Comparison of ENCODE assay signal across 21 cellular contexts in genomic region chr21:43624343-43624742, GRCh38. TPM values are rescaled to one million over a fixed set of nuclear protein-coding genes. Genes with fewer than 3 reads are reported as not detected.
A peak's percentile ranks its signal among the peaks of the same experiment; 100 is the strongest.
DNase-seq lines count a peak whose midpoint lies in the region; ATAC-seq and TF ChIP-seq lines count a peak whose summit lies in the region.
"Had no signal": no experiment of that assay in that cellular context is flagged by ENCODE, and none has a peak within 500 bp of the region (broad histone marks: within the 10 kb centered on the region; RNA-seq: fewer than 3 reads in every experiment).

No MANE protein-coding gene starts in this region.

- H2AFZ ChIP-seq in OCI-LY7 (ENCODE audit: low read length): no peak overlapping the region

- no peak overlapping the region for H3K4me3 Mint-ChIP-seq in Caco-2 (ENCODE audit: unreplicated experiment)
- no peak overlapping the region for H3K4me3 Mint-ChIP-seq in stimulated activated effector memory CD8-positive, alpha-beta T cell treated with anti-CD3 and anti-CD28 coated beads, Interleukin-12 subunit alpha, Interleukin-12 subunit beta, amount 100 ng/mL, for 72 hours
- H3K4me3 Mint-ChIP-seq: CD4-positive, alpha-beta memory T cell; T-helper 1 cell treated with Interleukin-12 subunit alpha and Interleukin-12 subunit beta and Interleukin-4 antibody, amounts not matched to agents 30 μg/mL and 1 μg/mL, for 36 hours had no signal

- H3K4me1 ChIP-seq in Caco-2 (peaks cover 38% of the 10 kb centered on the region), OCI-LY7 (ENCODE audit: insufficient read depth, low read length, poor library complexity, severe bottlenecking) (no peaks in the 10 kb centered on the region)
- H3K4me1 ChIP-seq: Peyer's patch had no signal

- H3K9me3 ChIP-seq in Caco-2 (peaks cover 37% of the 10 kb centered on the region), WERI-Rb-1 (ENCODE audit: severe bottlenecking) (peaks cover 7% of the 10 kb centered on the region), OCI-LY7 (ENCODE audit: low read length) (peaks cover 9% of the 10 kb centered on the region; the same call in 1 of the 2 replicates)

- BruUV-seq in Caco-2 (replicated peaks; lab: Mats Ljungman, UMichigan) (no TSS peak), OCI-LY7 (replicated peaks; lab: Mats Ljungman, UMichigan) (no TSS peak)

- H3K27me3 ChIP-seq in Caco-2 (replicated peaks; ENCODE audit: control insufficient read depth, insufficient read depth, low read length): no peaks in the 10 kb centered on the region
- H3K27me3 ChIP-seq in WERI-Rb-1 (ENCODE audit: insufficient read depth, low read depth, severe bottlenecking): no peaks in the 10 kb centered on the region
- H3K27me3 ChIP-seq: BLaER1 treated with 17β-estradiol and CSF1 and Interleukin-3, amounts not matched to agents 10 nM and 100 nM; Peyer's patch had no signal

- no peak overlapping the region for H3K4me2 ChIP-seq in OCI-LY7 (ENCODE audit: low read length)
- H3K4me2 ChIP-seq: BLaER1 treated with 17β-estradiol and CSF1 and Interleukin-3, amounts not matched to agents 10 nM and 100 nM had no signal

- ATAC-seq in stimulated activated effector memory CD8-positive, alpha-beta T cell treated with anti-CD3 and anti-CD28 coated beads, Interleukin-12 subunit alpha, Interleukin-12 subunit beta, amount 100 ng/mL, for 72 hours: no peak

- H3K4me1 Mint-ChIP-seq in Caco-2 (ENCODE audit: low read depth, unreplicated experiment): peaks cover 26% of the 10 kb centered on the region
- H3K4me1 Mint-ChIP-seq in stimulated activated effector memory CD8-positive, alpha-beta T cell treated with anti-CD3 and anti-CD28 coated beads, Interleukin-12 subunit alpha, Interleukin-12 subunit beta, amount 100 ng/mL, for 72 hours: no peaks in the 10 kb centered on the region
- H3K4me1 Mint-ChIP-seq: CD4-positive, alpha-beta memory T cell had no signal

- H3K36me3 ChIP-seq in Caco-2 (ENCODE audit: control insufficient read depth, insufficient read depth, low read length): no peaks in the 10 kb centered on the region
- peaks cover 8% of the 10 kb centered on the region for H3K36me3 ChIP-seq in WERI-Rb-1
- H3K36me3 ChIP-seq in OCI-LY7 (ENCODE audit: insufficient read depth, low read length): no peaks in the 10 kb centered on the region; the same call in 1 of the 2 replicates
- H3K36me3 ChIP-seq: Peyer's patch had no signal

- POLR2A ChIA-PET in Caco-2 (lab: Charles Lee) (interaction anchor here (0.6 kb wide), 1 partner anchor 15 kb away, joined by 3 read pairs; no protein-coding TSS in a partner anchor), OCI-LY7 (lab: Charles Lee) (no interaction called here)

- no peaks in the 10 kb centered on the region for H4K20me1 ChIP-seq in OCI-LY7 (ENCODE audit: insufficient read depth, low read length)
- H4K20me1 ChIP-seq: BLaER1 treated with 17β-estradiol and CSF1 and Interleukin-3, amounts not matched to agents 10 nM and 100 nM had no signal

- H3K27ac ChIP-seq in WERI-Rb-1: no peak overlapping the region
- no peak overlapping the region for H3K27ac ChIP-seq in OCI-LY7 (ENCODE audit: low read depth, low read length, poor library complexity, severe bottlenecking)
- H3K27ac ChIP-seq: 22Rv1; BLaER1 treated with 17β-estradiol and CSF1 and Interleukin-3, amounts not matched to agents 10 nM and 100 nM; Peyer's patch had no signal

- intact Hi-C loops in Caco-2 (cut with micrococcal nuclease; ENCODE audit: unreplicated experiment) (loop anchor here (10.0 kb wide), 1 partner anchor 1020 kb away; no protein-coding TSS in a partner anchor), OCI-LY7 (cut with micrococcal nuclease; ENCODE audit: unreplicated experiment) (no loop called here)

- DNase-seq in DMS53 (lab: John Stamatoyannopoulos, UW): peak; percentile 7
- no peak for DNase-seq in DMS53 treated with DMSO at 0.1 percent for 48 hours (lab: John Stamatoyannopoulos, UW; ENCODE audit: unreplicated experiment)
- no peak for DNase-seq in Caco-2
- DNase-seq in WERI-Rb-1: peak; percentile 58
- peak; percentile 71 for DNase-seq in left kidney (ENCODE audit: low read depth, low spot score)
- no peak for DNase-seq in stimulated activated CD4-positive, alpha-beta T cell treated with anti-CD3 and anti-CD28 coated beads, Interleukin-1b, Interleukin-23, amount 100 ng/mL, for 48 hours
- no peak for DNase-seq in stimulated activated effector memory CD8-positive, alpha-beta T cell treated with anti-CD3 and anti-CD28 coated beads, Interleukin-12 subunit alpha, Interleukin-12 subunit beta, amount 100 ng/mL, for 72 hours (ENCODE audit: low spot score in 2 of 2)
- no peak for DNase-seq in OCI-LY7 (ENCODE audit: low spot score)
- DNase-seq: ACHN; CD4-positive, alpha-beta memory T cell; GDM1; MM.1S; NCI-H1048; NCI-H1417 treated with DMSO at 0.1 percent for 48 hours; NCI-H1930; NCI-H446; NCI-H526 treated with DMSO at 0.1 percent for 48 hours; Peyer's patch had no signal

- CTCF ChIA-PET in Caco-2 (lab: Charles Lee): no interaction called here
- CTCF ChIA-PET in OCI-LY7 (lab: Charles Lee; ENCODE audit: unreplicated experiment): no interaction called here

- H3K4me3 ChIP-seq in Caco-2 (ENCODE audit: low read depth, low read length) (no peak overlapping the region), WERI-Rb-1 (ENCODE audit: low read depth, low read length) (no peak overlapping the region), OCI-LY7 (ENCODE audit: low read depth, low read length, poor library complexity, severe bottlenecking) (no peak overlapping the region)
- H3K4me3 ChIP-seq: BLaER1 treated with 17β-estradiol and CSF1 and Interleukin-3, amounts not matched to agents 10 nM and 100 nM; Peyer's patch had no signal

- H3K9me3 Mint-ChIP-seq in Caco-2 (ENCODE audit: unreplicated experiment): peaks cover 31% of the 10 kb centered on the region
- H3K9me3 Mint-ChIP-seq in stimulated activated effector memory CD8-positive, alpha-beta T cell treated with anti-CD3 and anti-CD28 coated beads, Interleukin-12 subunit alpha, Interleukin-12 subunit beta, amount 100 ng/mL, for 72 hours: peaks cover 7% of the 10 kb centered on the region

- no peaks in the 10 kb centered on the region for H3K27me3 Mint-ChIP-seq in Caco-2 (ENCODE audit: insufficient read depth, unreplicated experiment)

- no peaks in the 10 kb centered on the region for H3K79me2 ChIP-seq in OCI-LY7 (ENCODE audit: insufficient read depth, low read depth, low read length)

- H3K9me2 ChIP-seq in OCI-LY7 (ENCODE audit: insufficient read depth, low read length): no peaks in the 10 kb centered on the region

- TF ChIP-seq CTCF in Caco-2 (IDR thresholded peaks at IDR 0.05; ENCODE audit: insufficient read depth in 1 of 2, low read depth in 1 of 2, low read length in 1 of 2, severe bottlenecking in 1 of 2, unreplicated experiment in 1 of 2): no peak
- peak; percentile 43; the same call in 1 of the 2 replicates for TF ChIP-seq CTCF in WERI-Rb-1 (IDR thresholded peaks at IDR 0.05; ENCODE audit: low read depth, low read length)
- no peak for TF ChIP-seq CTCF in OCI-LY7 (conservative IDR thresholded peaks at IDR 0.05; ENCODE audit: low read length)

- peak overlapping the region; percentile 53 for H3K27ac Mint-ChIP-seq in Caco-2 (ENCODE audit: unreplicated experiment)
- H3K27ac Mint-ChIP-seq in stimulated activated effector memory CD8-positive, alpha-beta T cell treated with anti-CD3 and anti-CD28 coated beads, Interleukin-12 subunit alpha, Interleukin-12 subunit beta, amount 100 ng/mL, for 72 hours: no peak overlapping the region
- H3K27ac Mint-ChIP-seq: CD4-positive, alpha-beta memory T cell; T-helper 1 cell treated with Interleukin-12 subunit alpha and Interleukin-12 subunit beta and Interleukin-4 antibody, amounts not matched to agents 30 μg/mL and 1 μg/mL, for 36 hours had no signal

- H3K36me3 Mint-ChIP-seq in Caco-2 (ENCODE audit: insufficient read depth, unreplicated experiment): peaks cover 38% of the 10 kb centered on the region
- H3K36me3 Mint-ChIP-seq in stimulated activated effector memory CD8-positive, alpha-beta T cell treated with anti-CD3 and anti-CD28 coated beads, Interleukin-12 subunit alpha, Interleukin-12 subunit beta, amount 100 ng/mL, for 72 hours: no peaks in the 10 kb centered on the region

RNA-seq across cellular contexts. Expression of gene HSF2BP, which starts 34.9 kb away (rescaled TPM):
- total RNA-seq in Caco-2 (2022): 10.9 and 11.9 TPM in 2 replicates
- total RNA-seq in OCI-LY7 (2014; rRNA removed; shearing (Covaris generic)): 3.5 and 6.8 TPM in 2 replicates
- 5.0 and 5.1 TPM in 2 replicates for total RNA-seq in OCI-LY7 (2022)

RNA-seq across cellular contexts. Expression of gene RRP1B, which starts 35.0 kb away (rescaled TPM):
- total RNA-seq in Caco-2 (2022) (49.5 and 52.3 TPM in 2 replicates), OCI-LY7 (2022) (67.6 and 74.5 TPM in 2 replicates)
- 53.4 and 58.6 TPM in 2 replicates for total RNA-seq in OCI-LY7 (2014; rRNA removed; shearing (Covaris generic))

Comparison
In these comparisons a context has a peak if more than half of its experiments do, and no peak if none do; other contexts are left out.
1. DNase-seq: peak in DMS53 (single experiment), WERI-Rb-1 (single experiment) and left kidney (single experiment); none in DMS53 treated with DMSO at 0.1 percent for 48 hours (single experiment), Caco-2 (0 of 2), stimulated activated CD4-positive, alpha-beta T cell treated with anti-CD3 and anti-CD28 coated beads, Interleukin-1b, Interleukin-23, amount 100 ng/mL, for 48 hours (single experiment), stimulated activated effector memory CD8-positive, alpha-beta T cell treated with anti-CD3 and anti-CD28 coated beads, Interleukin-12 subunit alpha, Interleukin-12 subunit beta, amount 100 ng/mL, for 72 hours (0 of 2) and OCI-LY7 (single experiment).